In the genomic region with DNA sequence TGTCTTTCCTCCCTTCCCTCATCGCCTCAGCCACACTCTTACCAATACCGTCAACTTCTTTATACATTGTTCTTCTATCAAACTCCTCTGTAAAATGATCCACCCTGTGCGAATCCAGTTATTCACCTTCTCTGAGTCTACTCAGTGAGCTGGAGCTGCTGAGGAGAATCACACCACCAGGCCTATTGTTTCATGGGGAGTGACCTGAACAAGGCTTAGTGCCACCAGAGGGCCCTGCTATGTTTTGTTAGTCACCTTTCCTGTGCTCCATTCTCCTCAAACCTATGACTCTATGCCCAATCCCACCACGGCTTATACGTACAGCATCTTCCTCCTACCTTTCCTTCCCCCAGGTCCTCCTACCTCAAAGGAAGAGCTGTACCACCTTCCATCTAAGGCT, we compare ENCODE assay signal across 29 cellular contexts. TPM values are rescaled to one million over a fixed set of nuclear protein-coding genes. Genes with fewer than 3 reads are reported as not detected.
"Had no signal": no experiment of that assay in that cellular context is flagged by ENCODE, and none has a peak within 500 bp of the region (broad histone marks: within the 10 kb centered on the region; RNA-seq: fewer than 3 reads in every experiment).

No MANE protein-coding gene starts in this region.

- FAIRE-seq: bronchial epithelial cell, colon, endometrium, kidney had no signal

- H3K27me3 ChIP-seq: gastrocnemius medialis, hepatocyte, ovary, vagina had no signal

- H3K4me2 ChIP-seq: hepatocyte had no signal

- DNase-seq: activated B cell treated with CpG ODN at 0.5 μM for 24 hours; activated CD4-positive, alpha-beta T cell treated with anti-CD3 and anti-CD28 coated beads, Interleukin-2, amount 50 U/mL, for 1 hour; activated naive CD4-positive, alpha-beta T cell; activated T-cell treated with anti-CD3 and anti-CD28 coated beads for 4 hours; activated T-cell treated with anti-CD3 and anti-CD28 coated beads, Interleukin-2, amount 50 U/mL, for 72 hours; dermis blood vessel endothelial cell; effector CD4-positive, alpha-beta T cell; gastrocnemius medialis; immature natural killer cell; kidney; left colon; mammary epithelial cell; midbrain; naive thymus-derived CD4-positive, alpha-beta T cell; ovary; retina; stimulated activated CD4-positive, alpha-beta T cell treated with anti-CD3 and anti-CD28 coated beads, Interleukin-15, amount 100 ng/mL, for 24 hours; stimulated activated CD4-positive, alpha-beta T cell treated with anti-CD3 and anti-CD28 coated beads, Interleukin-2, amount 100 ng/mL, for 24 hours; stimulated activated naive CD4-positive, alpha-beta T cell treated with Interleukin-2 at 50 U/mL for 16 hours; trophoblast cell had no signal

- H3K4me1 ChIP-seq: gastrocnemius medialis, prostate gland, vagina had no signal

- H2AFZ ChIP-seq: hepatocyte had no signal

- H3K79me2 ChIP-seq: hepatocyte had no signal

- H3K9me3 ChIP-seq: gastrocnemius medialis, ovary, prostate gland, thoracic aorta, vagina had no signal

- ATAC-seq: activated naive CD4-positive, alpha-beta T cell treated with anti-CD3 and anti-CD28 coated beads, Interleukin-2, amount 50 U/mL, for 72 hours; gastrocnemius medialis; left colon; naive thymus-derived CD4-positive, alpha-beta T cell had no signal

- H3K27ac ChIP-seq: epithelial cell of prostate, gastrocnemius medialis, hepatocyte, ovary, prostate gland, thoracic aorta, vagina had no signal

- H3K36me3 ChIP-seq: gastrocnemius medialis, ovary, prostate gland, thoracic aorta, vagina had no signal

- H3K4me3 ChIP-seq: gastrocnemius medialis, hepatocyte, ovary, prostate gland, thoracic aorta, vagina had no signal

RNA-seq across cellular contexts. Expression of a gene that starts 50.4 kb away (rescaled TPM):
- polyA plus RNA-seq: naive thymus-derived CD4-positive, alpha-beta T cell had no signal
